11 cellular contexts compared by ENCODE assay signal in genomic region chr2:237727363-237727762, GRCh38.
DNase-seq lines count a peak whose midpoint lies in the region; ATAC-seq and TF ChIP-seq lines count a peak whose summit lies in the region.
"Had no signal": no experiment of that assay in that cellular context is flagged by ENCODE, and none has a peak within 500 bp of the region (broad histone marks: within the 10 kb centered on the region; RNA-seq: fewer than 3 reads in every experiment).

No MANE protein-coding gene starts in this region.

- peak overlapping the region; percentile 24 for H3K27ac Mint-ChIP-seq in activated B cell treated with CpG ODN at 0.5 μM for 24 hours

- intact Hi-C loops in heart right ventricle (cut with DNase I) (no loop called here), left ventricle myocardium superior (cut with micrococcal nuclease) (no loop called here), activated B cell treated with CpG ODN at 0.5 μM for 24 hours (cut with micrococcal nuclease) (loop anchor here (1.0 kb wide), 1 partner anchor 54 kb away; no protein-coding TSS in a partner anchor), left colon (cut with DNase I, micrococcal nuclease) (no loop called here)

- TF ChIP-seq POLR2A in upper lobe of left lung (IDR thresholded peaks at IDR 0.05), result no peak

- no peaks in the 10 kb centered on the region for H3K9me3 ChIP-seq in heart right ventricle
- H3K9me3 ChIP-seq in upper lobe of left lung, result no peaks in the 10 kb centered on the region
- H3K9me3 ChIP-seq: tibial nerve had no signal

- H3K36me3 ChIP-seq in heart right ventricle (peaks cover 0 to 30% (median 0%) of the 10 kb centered on the region in 9 donors), upper lobe of left lung (peaks cover 0 to 10% (median 0%) of the 10 kb centered on the region in 4 donors)
- H3K36me3 ChIP-seq: tibial nerve had no signal

- no peaks in the 10 kb centered on the region for H3K27me3 Mint-ChIP-seq in activated B cell treated with CpG ODN at 0.5 μM for 24 hours
- H3K27me3 Mint-ChIP-seq: activated naive CD8-positive, alpha-beta T cell had no signal

- WGBS in heart right ventricle, 2 donors, result 70 to 77% methylated on average over 5 of the region's 5 CpGs
- 65 to 70% methylated on average over 5 of the region's 5 CpGs for WGBS in upper lobe of left lung, 2 donors

- TF ChIP-seq CTCF in heart right ventricle (IDR thresholded peaks at IDR 0.05) (no peak), activated B cell treated with CpG ODN at 0.5 μM for 24 hours (IDR thresholded peaks at IDR 0.05) (no peak), upper lobe of left lung (IDR thresholded peaks at IDR 0.05) (no peak)

- H3K9me3 Mint-ChIP-seq in activated B cell treated with CpG ODN at 0.5 μM for 24 hours, result no peaks in the 10 kb centered on the region

- CTCF ChIA-PET in activated B cell treated with CpG ODN at 0.5 μM for 24 hours (lab: Charles Lee), result interaction anchor here (1.2 kb wide), 1 partner anchor 58 kb away, joined by 4 read pairs; no protein-coding TSS in a partner anchor

- H3K27ac ChIP-seq in heart right ventricle (peak overlapping the region in 7 of 10 donors; percentile 45 to 68 (median 55)), upper lobe of left lung (peak overlapping the region in 3 of 4 donors; percentile 5 to 63 (median 41))

- H3K4me1 ChIP-seq in heart right ventricle (peaks cover 21 to 100% (median 93%) of the 10 kb centered on the region in 9 donors), upper lobe of left lung (peaks cover 67 to 92% (median 70%) of the 10 kb centered on the region in 4 donors)

- no peak overlapping the region for H3K4me3 Mint-ChIP-seq in activated B cell treated with CpG ODN at 0.5 μM for 24 hours
- H3K4me3 Mint-ChIP-seq: activated naive CD8-positive, alpha-beta T cell had no signal

- peaks cover 60% of the 10 kb centered on the region for H3K4me1 Mint-ChIP-seq in activated B cell treated with CpG ODN at 0.5 μM for 24 hours

- DNase-seq in heart right ventricle (no peak), left ventricle myocardium superior (no peak), activated B cell treated with CpG ODN at 0.5 μM for 24 hours (no peak), left colon (peak in 1 of 2 donors; percentile 55), upper lobe of left lung (peak in 1 of 2 donors; percentile 58), NCI-H2107 treated with DMSO at 0.1 percent for 48 hours (lab: John Stamatoyannopoulos, UW; ENCODE audit: unreplicated experiment) (no peak), KG1 (lab: John Stamatoyannopoulos, UW) (no peak)
- DNase-seq: NCI-H2029 had no signal

- POLR2A ChIA-PET in activated B cell treated with CpG ODN at 0.5 μM for 24 hours (lab: Charles Lee), result interaction anchor here (0.7 to 1.1 kb wide), 3 partner anchors 9 to 740 kb away, joined by 3 to 6 read pairs (median 4); no protein-coding TSS in a partner anchor

- ATAC-seq in heart right ventricle (no peak), left ventricle myocardium superior (no peak), activated B cell treated with CpG ODN at 0.5 μM for 24 hours (ENCODE audit: low read depth) (peak; percentile 81), left colon (peak; percentile 34), upper lobe of left lung (ENCODE audit: low FRiP score in 2 of 2) (peak in 1 of 2 donors; percentile 42), GM18520 (IDR thresholded peaks at IDR 0.05; ENCODE audit: unreplicated experiment) (no peak)

- peak in 1 of 4 donors; percentile 24 for TF ChIP-seq EP300 in upper lobe of left lung (IDR thresholded peaks at IDR 0.05)

- no peaks in the 10 kb centered on the region for H3K27me3 ChIP-seq in heart right ventricle
- H3K27me3 ChIP-seq in upper lobe of left lung, result no peaks in the 10 kb centered on the region
- H3K27me3 ChIP-seq: tibial nerve had no signal

- H3K4me3 ChIP-seq in heart right ventricle (no peak overlapping the region), upper lobe of left lung (no peak overlapping the region)
- H3K4me3 ChIP-seq: tibial nerve had no signal

- peaks cover 48% of the 10 kb centered on the region for H3K36me3 Mint-ChIP-seq in activated B cell treated with CpG ODN at 0.5 μM for 24 hours (ENCODE audit: low read depth)

Comparison
In these comparisons a context has a peak if more than half of its experiments do, and no peak if none do; other contexts are left out.
1. ATAC-seq: peak in activated B cell treated with CpG ODN at 0.5 μM for 24 hours (single experiment) and left colon (single experiment); none in heart right ventricle (0 of 8), left ventricle myocardium superior (single experiment) and GM18520 (single experiment).